In the genomic region with DNA sequence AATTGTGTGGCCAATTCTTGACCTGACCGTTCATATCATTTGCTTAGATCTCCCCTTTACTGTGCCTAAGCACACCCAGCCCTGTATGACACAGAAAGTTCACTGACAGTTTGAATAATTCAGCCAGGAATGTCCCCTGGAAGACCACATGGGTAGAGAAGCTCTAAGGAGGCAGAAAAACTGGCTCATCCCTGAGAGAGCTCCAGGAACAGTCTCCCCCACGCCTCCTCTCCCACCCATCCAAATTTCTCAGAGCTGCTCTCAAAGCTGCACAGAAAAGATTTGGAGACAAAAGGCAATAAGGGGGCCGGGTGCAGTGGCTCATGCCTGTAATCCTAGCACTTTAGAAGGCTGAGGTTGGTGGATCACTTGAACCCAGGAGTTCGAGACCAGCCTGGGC, we compare ENCODE assay signal across 16 cellular contexts. TPM values are rescaled to one million over a fixed set of nuclear protein-coding genes. Genes with fewer than 3 reads are reported as not detected.
A peak's percentile ranks its signal among the peaks of the same experiment; 100 is the strongest.
DNase-seq lines count a peak whose midpoint lies in the region; ATAC-seq, FAIRE-seq and TF ChIP-seq lines count a peak whose summit lies in the region.
"Had no signal": no experiment of that assay in that cellular context is flagged by ENCODE, and none has a peak within 500 bp of the region (broad histone marks: within the 10 kb centered on the region; RNA-seq: fewer than 3 reads in every experiment).

No MANE protein-coding gene starts in this region.

- BruUV-seq in endothelial cell of umbilical vein (replicated peaks; lab: Mats Ljungman, UMichigan): no TSS peak

- H3K27ac ChIP-seq in H9 (ENCODE audit: insufficient read length, low read depth, low read length): no peak overlapping the region
- no peak overlapping the region for H3K27ac ChIP-seq in endothelial cell of umbilical vein (ENCODE audit: insufficient read depth, low read depth, low read length)
- H3K27ac ChIP-seq: 22Rv1; BLaER1 treated with 17β-estradiol and CSF1 and Interleukin-3, amounts not matched to agents 10 nM and 100 nM; HL-60 had no signal

- peak; percentile 55 for FAIRE-seq in endothelial cell of umbilical vein (lab: Jason Lieb, UNC)
- FAIRE-seq: H54 had no signal

- H4K8ac ChIP-seq in H9 (replicated peaks; ENCODE audit: insufficient read length, low read depth, low read length): no peak overlapping the region

- H4K5ac ChIP-seq in H9 (ENCODE audit: insufficient read length, low read depth, low read length): no peak overlapping the region

- POLR2A ChIA-PET in endothelial cell of umbilical vein (lab: Charles Lee): no interaction called here

- H4K20me1 ChIP-seq in H9 (ENCODE audit: control insufficient read depth, insufficient read depth, insufficient read length) (peaks cover 3% of the 10 kb centered on the region), endothelial cell of umbilical vein (replicated peaks; ENCODE audit: control insufficient read depth, extremely low read depth, insufficient read depth, low read length) (no peaks in the 10 kb centered on the region)

- peak overlapping the region; percentile 73 for H3K23ac ChIP-seq in H9 (ENCODE audit: insufficient read length, low read depth, low read length)

- H2BK15ac ChIP-seq in H9 (ENCODE audit: low read depth, low read length): no peak overlapping the region

- no peak overlapping the region for H2BK20ac ChIP-seq in H9 (ENCODE audit: low read depth, low read length, poor library complexity, severe bottlenecking)

- peaks cover 99% of the 10 kb centered on the region for H3K27me3 Mint-ChIP-seq in H9 (ENCODE audit: low read depth)

- WGBS in H9 (ENCODE audit: extremely low coverage, insufficient read length, low lambda C conversion rate): no CpG with 5 or more reads among the region's 4 CpGs

- H3K27me3 ChIP-seq in H9 (ENCODE audit: insufficient read depth, low read length) (peaks cover 2% of the 10 kb centered on the region; the same call in 1 of the 2 replicates), endothelial cell of umbilical vein (ENCODE audit: control insufficient read depth in 2 of 2, insufficient read depth in 2 of 2, low read length in 2 of 2) (peaks cover 29 to 39% of the 10 kb centered on the region in 2 experiments)

- H3K79me2 ChIP-seq in H9 (ENCODE audit: insufficient read depth, low read length): no peaks in the 10 kb centered on the region
- H3K79me2 ChIP-seq in endothelial cell of umbilical vein (ENCODE audit: control insufficient read depth, insufficient read depth, low read length): no peaks in the 10 kb centered on the region

- H3K36me3 ChIP-seq in endothelial cell of umbilical vein (ENCODE audit: control insufficient read depth in 2 of 2, extremely low read depth in 1 of 2, insufficient read depth in 2 of 2, low read length in 2 of 2): no peaks in the 10 kb centered on the region
- H3K36me3 ChIP-seq: BLaER1 treated with 17β-estradiol and CSF1 and Interleukin-3, amounts not matched to agents 10 nM and 100 nM had no signal

- CTCF ChIA-PET in endothelial cell of umbilical vein (lab: Charles Lee): interaction anchor here (0.8 to 3.7 kb wide), 3 partner anchors 9 to 32 kb away, joined by 3 to 19 read pairs (median 13); no protein-coding TSS in a partner anchor

- no peak overlapping the region for H2AK5ac ChIP-seq in H9 (ENCODE audit: insufficient read length, low read length)

- no peak overlapping the region for H3K4me2 ChIP-seq in H9 (ENCODE audit: insufficient read depth, insufficient read length, low read length)
- no peak overlapping the region for H3K4me2 ChIP-seq in endothelial cell of umbilical vein (ENCODE audit: insufficient read depth, low read length)
- H3K4me2 ChIP-seq: BLaER1 treated with 17β-estradiol and CSF1 and Interleukin-3, amounts not matched to agents 10 nM and 100 nM had no signal

- H3K4me3 Mint-ChIP-seq in H9: no peak overlapping the region
- H3K4me3 Mint-ChIP-seq: CD4-positive, CD25-positive, alpha-beta regulatory T cell; IgD-negative memory B cell had no signal

- H3K79me1 ChIP-seq in H9 (ENCODE audit: insufficient read depth, low read depth, low read length, poor library complexity, severe bottlenecking): no peaks in the 10 kb centered on the region

- peaks cover 3 to 5% of the 10 kb centered on the region in 2 experiments; a peak in 2 of 4 replicates for H3K4me1 Mint-ChIP-seq in H9
- H3K4me1 Mint-ChIP-seq: IgD-negative memory B cell had no signal

- H3K4me3 ChIP-seq in endothelial cell of umbilical vein (replicated peaks in 1 of 3; ENCODE audit: insufficient read depth in 1 of 3, low read depth in 1 of 3, low read length in 3 of 3): no peak overlapping the region
- H3K4me3 ChIP-seq: BLaER1 treated with 17β-estradiol and CSF1 and Interleukin-3, amounts not matched to agents 10 nM and 100 nM had no signal

- no peak overlapping the region for H2BK120ac ChIP-seq in H9 (ENCODE audit: low read depth, low read length, poor library complexity, severe bottlenecking)

- dilution Hi-C loops in endothelial cell of umbilical vein (cut with MboI; ENCODE audit: extremely low pct_ligation_motif_present, low sequenced_read_pairs): no loop called here

- H3K9me3 ChIP-seq in H9 (ENCODE audit: control insufficient read depth, low read depth, low read length) (no peaks in the 10 kb centered on the region), endothelial cell of umbilical vein (replicated peaks; ENCODE audit: control insufficient read depth, insufficient read depth, low read length) (no peaks in the 10 kb centered on the region)
- H3K9me3 ChIP-seq: BLaER1 treated with 17β-estradiol and CSF1 and Interleukin-3, amounts not matched to agents 10 nM and 100 nM had no signal

- H3K14ac ChIP-seq in H9 (ENCODE audit: insufficient read depth, low read length): no peak overlapping the region

- no peak overlapping the region for H3K56ac ChIP-seq in H9 (ENCODE audit: insufficient read length, low read depth, low read length)

- H3K9ac ChIP-seq in H9 (ENCODE audit: extremely low read depth, insufficient read length, low read length): no peak overlapping the region
- no peak overlapping the region for H3K9ac ChIP-seq in endothelial cell of umbilical vein (replicated peaks; ENCODE audit: extremely low read depth, insufficient read depth, low read length)
- H3K9ac ChIP-seq: BLaER1 treated with 17β-estradiol and CSF1 and Interleukin-3, amounts not matched to agents 10 nM and 100 nM had no signal

- H3K27ac Mint-ChIP-seq in H9: no peak overlapping the region
- H3K27ac Mint-ChIP-seq: CD4-positive, CD25-positive, alpha-beta regulatory T cell; IgD-negative memory B cell had no signal

- H2BK5ac ChIP-seq in H9 (ENCODE audit: insufficient read length, low read length): no peak overlapping the region

- no peaks in the 10 kb centered on the region for H3K36me3 Mint-ChIP-seq in H9 (ENCODE audit: insufficient read depth in 1 of 3, low read depth in 3 of 3)
- H3K36me3 Mint-ChIP-seq: CD4-positive, CD25-positive, alpha-beta regulatory T cell; IgD-negative memory B cell had no signal

- H3K23me2 ChIP-seq in H9 (ENCODE audit: insufficient read length, low read depth, low read length, poor library complexity, severe bottlenecking): no peaks in the 10 kb centered on the region

- H3T11ph ChIP-seq in H9 (ENCODE audit: low read length): no peak overlapping the region

- no peak overlapping the region for H4K91ac ChIP-seq in H9 (ENCODE audit: insufficient read length, low read depth, low read length)

- H2AFZ ChIP-seq in H9 (ENCODE audit: low read length) (no peak overlapping the region), endothelial cell of umbilical vein (ENCODE audit: low read depth, low read length) (no peak overlapping the region)

- DNase-seq in AG08395 (ENCODE audit: low spot score): peak; percentile 49
- no peak for DNase-seq in H9
- DNase-seq in LHCN-M2 (ENCODE audit: low read depth): peak; percentile 29
- no peak for DNase-seq in endothelial cell of umbilical vein (ENCODE audit: low read depth, low spot score)
- DNase-seq in DMS153 treated with DMSO at 0.1 percent for 48 hours (lab: John Stamatoyannopoulos, UW; ENCODE audit: unreplicated experiment): no peak
- DNase-seq in HK-2 (ENCODE audit: unreplicated experiment): no peak
- DNase-seq in hepatic stellate cell (ENCODE audit: low spot score): no peak
- DNase-seq: CD4-positive, CD25-positive, alpha-beta regulatory T cell; KG1 had no signal

- no peaks in the 10 kb centered on the region for H3K9me1 ChIP-seq in endothelial cell of umbilical vein (replicated peaks; ENCODE audit: control insufficient read depth, extremely low read depth, insufficient read depth, low read length)

- no peak for TF ChIP-seq POLR2A in endothelial cell of umbilical vein (IDR thresholded peaks at IDR 0.05; ENCODE audit: low read depth, low read length)

- no peak overlapping the region for H2BK12ac ChIP-seq in H9 (ENCODE audit: insufficient read length, low read depth, low read length)

- no peak for ATAC-seq in HG03159 (IDR thresholded peaks at IDR 0.05; ENCODE audit: unreplicated experiment)

- TF ChIP-seq CTCF in H9 (conservative IDR thresholded peaks at IDR 0.05): no peak
- TF ChIP-seq CTCF in endothelial cell of umbilical vein (IDR thresholded peaks at IDR 0.05; ENCODE audit: extremely low read depth in 1 of 2, insufficient read depth in 1 of 2, low read depth in 1 of 2, low read length in 2 of 2): no peak

- H3K4me1 ChIP-seq in H9 (ENCODE audit: insufficient read depth, low read length) (no peaks in the 10 kb centered on the region), endothelial cell of umbilical vein (ENCODE audit: control insufficient read depth, extremely low read depth, insufficient read depth, low read length) (no peaks in the 10 kb centered on the region)
- H3K4me1 ChIP-seq: BLaER1 treated with 17β-estradiol and CSF1 and Interleukin-3, amounts not matched to agents 10 nM and 100 nM had no signal

- no peaks in the 10 kb centered on the region; a peak in 1 of 5 replicates for H3K9me3 Mint-ChIP-seq in H9
- H3K9me3 Mint-ChIP-seq: IgD-negative memory B cell had no signal

- H3K18ac ChIP-seq in H9 (ENCODE audit: insufficient read length, low read depth, low read length): no peak overlapping the region

- intact Hi-C loops in endothelial cell of umbilical vein (cut with micrococcal nuclease): no loop called here

- H3K4ac ChIP-seq in H9 (ENCODE audit: low read depth, low read length): no peak overlapping the region

RNA-seq across cellular contexts. Expression of a gene that starts 11.2 kb away (rescaled TPM):
- total RNA-seq in H9 (2021) (not detected in 2 replicates), LHCN-M2 (2014; rRNA removed) (not detected in 2 replicates), endothelial cell of umbilical vein (not detected in 2 replicates)
- not detected for polyA plus RNA-seq in LHCN-M2 (2012)
- polyA plus RNA-seq in endothelial cell of umbilical vein: not detected in 2 replicates
- polyA plus RNA-seq in endothelial cell of umbilical vein (2011; cell fraction: cytosol; rRNA removed): not detected in 2 replicates
- not detected in 2 replicates for polyA plus RNA-seq in endothelial cell of umbilical vein (2011; cell fraction: nucleus; rRNA removed)
- not detected in 2 replicates for polyA plus RNA-seq in endothelial cell of umbilical vein (2012)
- polyA minus RNA-seq in endothelial cell of umbilical vein: not detected in 2 replicates
- polyA minus RNA-seq in endothelial cell of umbilical vein (2011; cell fraction: cytosol; rRNA and poly(A)+ RNA removed): not detected
- not detected in 2 replicates for polyA minus RNA-seq in endothelial cell of umbilical vein (2011; cell fraction: nucleus; rRNA and poly(A)+ RNA removed)
- total RNA-seq: CD4-positive, CD25-positive, alpha-beta regulatory T cell; Daoy had no signal
- polyA plus RNA-seq: CD4-positive, CD25-positive, alpha-beta regulatory T cell; IgD-negative memory B cell had no signal

RNA-seq across cellular contexts. Expression of a gene that starts 11.9 kb away (rescaled TPM):
- total RNA-seq in H9 (2021): not detected in 2 replicates
- total RNA-seq in LHCN-M2 (2014; rRNA removed): not detected in 2 replicates
- not detected for polyA plus RNA-seq in LHCN-M2 (2012)
- not detected in 2 replicates for total RNA-seq in endothelial cell of umbilical vein
- polyA plus RNA-seq in endothelial cell of umbilical vein: not detected in 2 replicates
- polyA plus RNA-seq in endothelial cell of umbilical vein (2011; cell fraction: cytosol; rRNA removed): not detected in 2 replicates
- polyA plus RNA-seq in endothelial cell of umbilical vein (2011; cell fraction: nucleus; rRNA removed): not detected in 2 replicates
- not detected in 2 replicates for polyA plus RNA-seq in endothelial cell of umbilical vein (2012)
- not detected in 2 replicates for polyA minus RNA-seq in endothelial cell of umbilical vein
- not detected for polyA minus RNA-seq in endothelial cell of umbilical vein (2011; cell fraction: cytosol; rRNA and poly(A)+ RNA removed)
- not detected in 2 replicates for polyA minus RNA-seq in endothelial cell of umbilical vein (2011; cell fraction: nucleus; rRNA and poly(A)+ RNA removed)
- total RNA-seq: CD4-positive, CD25-positive, alpha-beta regulatory T cell; Daoy had no signal
- polyA plus RNA-seq: CD4-positive, CD25-positive, alpha-beta regulatory T cell; IgD-negative memory B cell had no signal

RNA-seq across cellular contexts. Expression of a gene that starts 17.4 kb away (rescaled TPM):
- total RNA-seq in H9 (2021): not detected in 2 replicates
- total RNA-seq in LHCN-M2 (2014; rRNA removed): 0.77 and 0.80 TPM in 2 replicates
- 0.92 TPM for polyA plus RNA-seq in LHCN-M2 (2012)
- total RNA-seq in endothelial cell of umbilical vein: not detected in 2 replicates
- not detected in 2 replicates for polyA plus RNA-seq in endothelial cell of umbilical vein
- polyA plus RNA-seq in endothelial cell of umbilical vein (2011; cell fraction: cytosol; rRNA removed): not detected in 2 replicates
- polyA plus RNA-seq in endothelial cell of umbilical vein (2011; cell fraction: nucleus; rRNA removed): not detected in 2 replicates
- not detected in 2 replicates for polyA plus RNA-seq in endothelial cell of umbilical vein (2012)
- not detected in 2 replicates for polyA minus RNA-seq in endothelial cell of umbilical vein
- 0.61 TPM for polyA minus RNA-seq in endothelial cell of umbilical vein (2011; cell fraction: cytosol; rRNA and poly(A)+ RNA removed)
- not detected in 2 replicates for polyA minus RNA-seq in endothelial cell of umbilical vein (2011; cell fraction: nucleus; rRNA and poly(A)+ RNA removed)
- total RNA-seq: CD4-positive, CD25-positive, alpha-beta regulatory T cell had no signal
- polyA plus RNA-seq: CD4-positive, CD25-positive, alpha-beta regulatory T cell; IgD-negative memory B cell had no signal

Comparison
In these comparisons a context has a peak if more than half of its experiments do, and no peak if none do; other contexts are left out.
1. DNase-seq: peak in AG08395 (single experiment) and LHCN-M2 (single experiment); none in H9 (single experiment), endothelial cell of umbilical vein (single experiment), DMS153 treated with DMSO at 0.1 percent for 48 hours (single experiment), HK-2 (single experiment) and hepatic stellate cell (single experiment).